8 cellular contexts compared by ENCODE assay signal in genomic region chr2:96336104-96336775, GRCh38. TPM values are rescaled to one million over a fixed set of nuclear protein-coding genes. Genes with fewer than 3 reads are reported as not detected.
A peak's percentile ranks its signal among the peaks of the same experiment; 100 is the strongest.
DNase-seq lines count a peak whose midpoint lies in the region; ATAC-seq and TF ChIP-seq lines count a peak whose summit lies in the region.

No MANE protein-coding gene starts in this region.

- ATAC-seq in left lung = no peak

- peaks cover 24% of the 10 kb centered on the region for H4K20me1 ChIP-seq in BLaER1

- H3K4me2 ChIP-seq in BLaER1 = peak overlapping the region; percentile 97

- H3K27ac ChIP-seq in BLaER1 (peak overlapping the region; percentile 76), left lung (peak overlapping the region in 1 of 2 donors; percentile 87), vagina (peak overlapping the region; percentile 93)

- intact Hi-C loops in left lung (cut with DNase I) (no loop called here), vagina (cut with DNase I) (loop anchor here (5.0 kb wide), 1 partner anchor 571 kb away; no protein-coding TSS in a partner anchor)

- H3K36me3 ChIP-seq in BLaER1 = peaks cover 33% of the 10 kb centered on the region
- H3K36me3 ChIP-seq in HAP-1 (replicated peaks) = peaks cover 9% of the 10 kb centered on the region; the same call in 1 of the 2 replicates
- H3K36me3 ChIP-seq in left lung = no peaks in the 10 kb centered on the region
- H3K36me3 ChIP-seq in vagina = no peaks in the 10 kb centered on the region

- TF ChIP-seq POLR2A in vagina (IDR thresholded peaks at IDR 0.05) = no peak

- DNase-seq in HAP-1 (ENCODE audit: low spot score in 2 of 2) = no peak
- DNase-seq in activated CD4-positive, alpha-beta memory T cell treated with anti-CD3 and anti-CD28 coated beads, Interleukin-2, amount 10 ng/mL, durations not matched to agents 7 days and 5 days = no peak
- DNase-seq in left lung = no peak
- DNase-seq in vagina (ENCODE audit: extremely low spot score in 2 of 2) = no peak
- DNase-seq in dedifferentiated amniotic fluid mesenchymal stem cell (ENCODE audit: extremely low spot score) = no peak
- DNase-seq in retina = no peak
- no peak for DNase-seq in nucleus accumbens (lab: John Stamatoyannopoulos, UW)

- POLR2A ChIA-PET in activated CD4-positive, alpha-beta memory T cell treated with anti-CD3 and anti-CD28 coated beads, Interleukin-2, amount 10 ng/mL, durations not matched to agents 7 days and 5 days (lab: Charles Lee) = interaction anchor here (0.7 to 18.1 kb wide), 20 partner anchors 8 to 522 kb away, joined by 3 to 422 read pairs (median 4); partner anchors contain the start of genes ANKRD39, ARID5A, CIAO1 and ITPRIPL1

- peak overlapping the region; percentile 89 for H3K9ac ChIP-seq in BLaER1

- CTCF ChIA-PET in activated CD4-positive, alpha-beta memory T cell treated with anti-CD3 and anti-CD28 coated beads, Interleukin-2, amount 10 ng/mL, durations not matched to agents 7 days and 5 days (lab: Charles Lee) = interaction anchor here (0.8 to 4.5 kb wide), 10 partner anchors 8 to 344 kb away, joined by 3 to 28 read pairs (median 4); partner anchors contain the start of gene ITPRIPL1

- H3K4me3 ChIP-seq in BLaER1 (peak overlapping the region; percentile 68), HAP-1 (peak overlapping the region; percentile 49), left lung (peak overlapping the region; percentile 64 to 67), vagina (peak overlapping the region; percentile 71 to 83)

- H3K4me1 ChIP-seq in BLaER1 = peaks cover 41% of the 10 kb centered on the region
- H3K4me1 ChIP-seq in HAP-1 = peaks cover 15% of the 10 kb centered on the region
- H3K4me1 ChIP-seq in left lung = peaks cover 0 to 23% of the 10 kb centered on the region in 2 donors
- peaks cover 17% of the 10 kb centered on the region for H3K4me1 ChIP-seq in vagina

- H3K4me3 Mint-ChIP-seq in activated CD4-positive, alpha-beta memory T cell treated with anti-CD3 and anti-CD28 coated beads, Interleukin-2, amount 10 ng/mL, durations not matched to agents 7 days and 5 days = peak overlapping the region; percentile 81

- H3K27me3 ChIP-seq in BLaER1 (no peaks in the 10 kb centered on the region), HAP-1 (ENCODE audit: low read depth) (no peaks in the 10 kb centered on the region), left lung (no peaks in the 10 kb centered on the region), vagina (no peaks in the 10 kb centered on the region)

- H3K9me3 ChIP-seq in BLaER1 (no peaks in the 10 kb centered on the region), HAP-1 (no peaks in the 10 kb centered on the region), left lung (no peaks in the 10 kb centered on the region), vagina (no peaks in the 10 kb centered on the region)

- TF ChIP-seq CTCF in left lung (IDR thresholded peaks at IDR 0.05) = no peak
- no peak for TF ChIP-seq CTCF in vagina (IDR thresholded peaks at IDR 0.05)

- peaks cover 44% of the 10 kb centered on the region for H3K36me3 Mint-ChIP-seq in activated CD4-positive, alpha-beta memory T cell treated with anti-CD3 and anti-CD28 coated beads, Interleukin-2, amount 10 ng/mL, durations not matched to agents 7 days and 5 days (ENCODE audit: low read depth)

- H3K9me3 Mint-ChIP-seq in activated CD4-positive, alpha-beta memory T cell treated with anti-CD3 and anti-CD28 coated beads, Interleukin-2, amount 10 ng/mL, durations not matched to agents 7 days and 5 days = no peaks in the 10 kb centered on the region

- in situ Hi-C loops in HAP-1 (cut with MboI; ENCODE audit: low sequenced_read_pairs) = no loop called here

- H3K27ac Mint-ChIP-seq in activated CD4-positive, alpha-beta memory T cell treated with anti-CD3 and anti-CD28 coated beads, Interleukin-2, amount 10 ng/mL, durations not matched to agents 7 days and 5 days = peak overlapping the region; percentile 73

- peaks cover 66% of the 10 kb centered on the region for H3K4me1 Mint-ChIP-seq in activated CD4-positive, alpha-beta memory T cell treated with anti-CD3 and anti-CD28 coated beads, Interleukin-2, amount 10 ng/mL, durations not matched to agents 7 days and 5 days

- no peaks in the 10 kb centered on the region for H3K27me3 Mint-ChIP-seq in activated CD4-positive, alpha-beta memory T cell treated with anti-CD3 and anti-CD28 coated beads, Interleukin-2, amount 10 ng/mL, durations not matched to agents 7 days and 5 days

RNA-seq across cellular contexts. Expression of gene NCAPH, which starts 0.7 kb away (rescaled TPM):
- total RNA-seq in activated CD4-positive, alpha-beta memory T cell treated with anti-CD3 and anti-CD28 coated beads, Interleukin-2, amount 10 ng/mL, durations not matched to agents 7 days and 5 days = 10 to 100 TPM; 79.6 to 89.4 TPM
- total RNA-seq in left lung = 1 to 10 TPM; 4.4 to 5.7 TPM
- total RNA-seq in vagina = 6.4 TPM

RNA-seq across cellular contexts. Expression of gene ITPRIPL1, which starts 11.1 kb away (rescaled TPM):
- total RNA-seq in activated CD4-positive, alpha-beta memory T cell treated with anti-CD3 and anti-CD28 coated beads, Interleukin-2, amount 10 ng/mL, durations not matched to agents 7 days and 5 days = 10 to 100 TPM; 43.7 to 46.3 TPM
- 1 to 10 TPM; 1.3 to 2.3 TPM for total RNA-seq in left lung
- total RNA-seq in vagina = 1.5 TPM

RNA-seq across cellular contexts. Expression of gene SNRNP200, which starts 30.9 kb away (rescaled TPM):
- total RNA-seq in activated CD4-positive, alpha-beta memory T cell treated with anti-CD3 and anti-CD28 coated beads, Interleukin-2, amount 10 ng/mL, durations not matched to agents 7 days and 5 days = 100 to 1,000 TPM; 149 to 156 TPM
- total RNA-seq in left lung = 10 to 100 TPM; 82.7 to 96.1 TPM
- total RNA-seq in vagina = 129 TPM

Comparison
In these comparisons a context has a peak if more than half of its experiments do, and no peak if none do; other contexts are left out.
1. RNA of gene NCAPH, which starts 0.7 kb away (total RNA-seq): 79.6 to 89.4 TPM in activated CD4-positive, alpha-beta memory T cell treated with anti-CD3 and anti-CD28 coated beads, Interleukin-2, amount 10 ng/mL, durations not matched to agents 7 days and 5 days; 6.4 TPM in vagina (single experiment) and 4.4 to 5.7 TPM in left lung; every median in the first group is over 10 times any median in the second.
2. RNA of gene ITPRIPL1, which starts 11.1 kb away (total RNA-seq): 43.7 to 46.3 TPM in activated CD4-positive, alpha-beta memory T cell treated with anti-CD3 and anti-CD28 coated beads, Interleukin-2, amount 10 ng/mL, durations not matched to agents 7 days and 5 days; 1.3 to 2.3 TPM in left lung and 1.5 TPM in vagina (single experiment); every median in the first group is over 10 times any median in the second.
3. Peak in every context shown above with its lines, with median percentiles within 50 percentile points of each other: H3K4me3 ChIP-seq.